ENCODE assay signal across 10 cellular contexts in the genomic region with DNA sequence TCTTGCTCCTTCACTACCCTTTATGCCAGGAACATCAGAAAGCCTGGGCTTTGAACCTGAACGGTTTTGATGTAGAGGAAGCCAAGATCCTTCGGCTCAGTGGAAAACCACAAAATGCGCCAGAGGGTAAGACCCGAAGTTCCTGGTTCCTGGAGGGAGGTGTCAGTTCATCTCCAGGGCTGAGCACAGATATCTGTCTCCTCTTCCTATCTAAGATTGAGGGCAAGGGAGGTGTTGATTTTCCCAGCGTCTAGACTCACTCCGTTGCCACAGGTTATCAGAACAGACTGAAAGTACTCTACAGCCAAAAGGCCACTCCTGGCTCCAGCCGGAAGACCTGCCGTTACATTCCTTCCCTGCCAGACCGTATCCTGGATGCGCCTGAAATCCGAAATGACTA. TPM values are rescaled to one million over a fixed set of nuclear protein-coding genes. Genes with fewer than 3 reads are reported as not detected.
DNase-seq lines count a peak whose midpoint lies in the region; ATAC-seq lines count a peak whose summit lies in the region.
"Had no signal": no experiment of that assay in that cellular context is flagged by ENCODE, and none has a peak within 500 bp of the region (broad histone marks: within the 10 kb centered on the region; RNA-seq: fewer than 3 reads in every experiment).

No MANE protein-coding gene starts in this region.

- H2AFZ ChIP-seq in neuron (ENCODE audit: low read depth, low read length) = no peak overlapping the region

- peaks cover 37% of the 10 kb centered on the region for H3K4me1 ChIP-seq in neuron (ENCODE audit: insufficient read depth, low read length)

- H3K4me3 ChIP-seq in neuron (ENCODE audit: low read length) = peak overlapping the region; percentile 93

- no peaks in the 10 kb centered on the region for H3K27me3 ChIP-seq in neuron (ENCODE audit: insufficient read depth, low read length)

- peak; percentile 45 for DNase-seq in EL
- DNase-seq in MV-4-11 (lab: John Stamatoyannopoulos, UW) = peak; percentile 12
- peak; percentile 5 for DNase-seq in dermis blood vessel endothelial cell
- DNase-seq in KG1 (lab: John Stamatoyannopoulos, UW) = no peak
- DNase-seq: activated gamma-delta T cell treated with Interleukin-2 at 50 U/mL for 16 hours, NCI-H2029 had no signal

- H3K9me3 ChIP-seq in neuron (ENCODE audit: low read length) = no peaks in the 10 kb centered on the region

- ATAC-seq in HG03196 (IDR thresholded peaks at IDR 0.05; ENCODE audit: unreplicated experiment) = no peak
- no peak for ATAC-seq in GM18502 (IDR thresholded peaks at IDR 0.05; ENCODE audit: poor library complexity, unreplicated experiment)
- no peak for ATAC-seq in GM18519 (IDR thresholded peaks at IDR 0.05; ENCODE audit: low FRiP score, unreplicated experiment)

- peaks cover 43% of the 10 kb centered on the region for H3K36me3 ChIP-seq in neuron (ENCODE audit: insufficient read depth, low read length)

RNA-seq across cellular contexts. Expression of gene CDC20, which starts 0.9 kb away (rescaled TPM):
- 22.1 and 121 TPM in 2 replicates for total RNA-seq in dermis blood vessel endothelial cell

RNA-seq across cellular contexts. Expression of gene ELOVL1, which starts 8.1 kb away (rescaled TPM):
- total RNA-seq in dermis blood vessel endothelial cell = 51.9 and 66.2 TPM in 2 replicates

RNA-seq across cellular contexts. Expression of gene MPL, which starts 22.1 kb away (rescaled TPM):
- 0.09 TPM in 1 of 2 replicates, not detected in the other for total RNA-seq in dermis blood vessel endothelial cell

RNA-seq across cellular contexts. Expression of gene MED8, which starts 29.9 kb away (rescaled TPM):
- 45.9 and 51.9 TPM in 2 replicates for total RNA-seq in dermis blood vessel endothelial cell

RNA-seq across cellular contexts. Expression of gene SZT2, which starts 30.0 kb away (rescaled TPM):
- 18.9 and 24.8 TPM in 2 replicates for total RNA-seq in dermis blood vessel endothelial cell
